In the genomic region with DNA sequence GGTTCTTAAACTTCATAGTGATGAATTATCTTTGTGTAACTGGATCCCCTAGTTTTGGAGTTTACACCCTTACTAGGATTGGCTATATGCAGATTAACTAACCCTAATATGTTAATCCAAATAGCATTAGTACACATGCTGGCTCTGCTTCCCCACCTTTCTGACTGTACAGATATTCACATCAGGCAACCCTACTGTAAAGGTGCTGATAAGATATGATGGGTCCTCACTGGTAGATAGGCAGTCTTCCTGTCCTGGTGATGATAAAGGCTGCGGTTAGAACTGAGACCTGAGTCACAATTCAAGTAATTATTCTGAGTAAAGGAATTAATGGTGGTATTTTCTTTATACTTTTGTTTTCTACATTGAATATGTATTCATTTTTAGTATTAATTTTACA, we compare ENCODE assay signal across 26 cellular contexts.
"Had no signal": no experiment of that assay in that cellular context is flagged by ENCODE, and none has a peak within 500 bp of the region (broad histone marks: within the 10 kb centered on the region; RNA-seq: fewer than 3 reads in every experiment).

No MANE protein-coding gene starts in this region.

- DNase-seq: activated CD4-positive, alpha-beta memory T cell treated with anti-CD3 and anti-CD28 coated beads for 36 hours; activated CD4-positive, alpha-beta T cell treated with anti-CD3 and anti-CD28 coated beads for 36 hours; activated CD4-positive, alpha-beta T cell treated with anti-CD3 and anti-CD28 coated beads, Interleukin-2, amount 50 U/mL, for 1 hour; activated CD8-positive, alpha-beta memory T cell treated with anti-CD3 and anti-CD28 coated beads, Interleukin-2, amount 50 U/mL, for 4 hours; activated gamma-delta T cell treated with Interleukin-2 at 50 U/mL for 16 hours; activated naive CD4-positive, alpha-beta T cell treated with anti-CD3 and anti-CD28 coated beads for 36 hours; activated T-cell treated with anti-CD3 and anti-CD28 coated beads for 4 hours; activated T-cell treated with anti-CD3 and anti-CD28 coated beads, Interleukin-2, amount 50 U/mL, for 4 hours; adrenal gland; anterior cingulate cortex; brain microvascular endothelial cell; central memory CD4-positive, alpha-beta T cell; NCI-H1105 treated with DMSO at 0.1 percent for 48 hours; NCI-H1436; NCI-H1694; NCI-H1930; NCI-H2081 treated with DMSO at 0.1 percent for 48 hours; NCI-H345; NCI-H526; NCI-H748 treated with DMSO at 0.1 percent for 48 hours; SHP77; SJCRH30; T1000; WERI-Rb-1 had no signal

- H3K27me3 ChIP-seq: adrenal gland, brain microvascular endothelial cell, SJCRH30 had no signal

- ATAC-seq: activated CD4-positive, alpha-beta T cell treated with anti-CD3 and anti-CD28 coated beads for 36 hours; activated naive CD4-positive, alpha-beta T cell treated with anti-CD3 and anti-CD28 coated beads, Interleukin-2, amount 50 U/mL, for 72 hours; activated T-cell treated with anti-CD3 and anti-CD28 coated beads, Interleukin-2, amount 50 U/mL, for 4 hours had no signal

- H3K4me3 ChIP-seq: adrenal gland, SJCRH30, SK-N-MC had no signal

- H3K27ac ChIP-seq: adrenal gland, brain microvascular endothelial cell, SJCRH30, SK-N-MC, WERI-Rb-1 had no signal

- H3K9me3 ChIP-seq: adrenal gland, SJCRH30 had no signal

- H3K36me3 ChIP-seq: adrenal gland, brain microvascular endothelial cell, SJCRH30, WERI-Rb-1 had no signal

- H3K4me1 ChIP-seq: adrenal gland, SJCRH30 had no signal
